In genomic region chr1:175820456-175820855, GRCh38 we compare ENCODE assay signal across 24 cellular contexts.
"Had no signal": no experiment of that assay in that cellular context is flagged by ENCODE, and none has a peak within 500 bp of the region (broad histone marks: within the 10 kb centered on the region; RNA-seq: fewer than 3 reads in every experiment).

No MANE protein-coding gene starts in this region.

- H3K27me3 ChIP-seq: left lung, pancreas, sigmoid colon, spleen, tibial nerve, upper lobe of left lung, vagina had no signal

- H3K9me3 ChIP-seq: lower lobe of right lung, pancreas, prostate gland, upper lobe of left lung, vagina had no signal

- DNase-seq: hypothalamus; immature natural killer cell; kidney; left colon; left lung; lower lobe of right lung; mammary epithelial cell; mesenchymal stem cell; naive B cell; natural killer cell; nephron progenitor cell; pancreas; posterior cingulate gyrus; retina; right cardiac atrium; sigmoid colon; small intestine; spleen; stimulated activated CD4-positive, alpha-beta T cell treated with anti-CD3 and anti-CD28 coated beads, Interleukin-4, amount 100 ng/mL, for 24 hours; stimulated activated naive CD4-positive, alpha-beta T cell; upper lobe of left lung had no signal

- H3K27ac ChIP-seq: left lung, lower lobe of right lung, pancreas, prostate gland, sigmoid colon, spleen, tibial nerve, upper lobe of left lung, vagina had no signal

- H3K36me3 ChIP-seq: left lung, lower lobe of right lung, pancreas, prostate gland, sigmoid colon, spleen, tibial nerve, upper lobe of left lung, vagina had no signal

- H3K4me3 ChIP-seq: left lung, lower lobe of right lung, pancreas, prostate gland, sigmoid colon, spleen, tibial nerve, upper lobe of left lung, vagina had no signal

- H3K4me1 ChIP-seq: left lung, lower lobe of right lung, pancreas, prostate gland, sigmoid colon, spleen, tibial nerve, upper lobe of left lung, vagina had no signal
